Comparison of ENCODE assay signal across 19 cellular contexts in genomic region chr2:133497261-133497893, GRCh38.
DNase-seq lines count a peak whose midpoint lies in the region; ATAC-seq, FAIRE-seq and TF ChIP-seq lines count a peak whose summit lies in the region.
"Had no signal": no experiment of that assay in that cellular context is flagged by ENCODE, and none has a peak within 500 bp of the region (broad histone marks: within the 10 kb centered on the region; RNA-seq: fewer than 3 reads in every experiment).

No MANE protein-coding gene starts in this region.

- H3K9me3 ChIP-seq in GM12878 (replicated peaks; ENCODE audit: control insufficient read depth, insufficient read depth, low read length) = no peaks in the 10 kb centered on the region
- no peaks in the 10 kb centered on the region for H3K9me3 ChIP-seq in spleen
- H3K9me3 ChIP-seq: left lung, right atrium auricular region had no signal

- DNase-seq in NCI-H1092 treated with DMSO at 0.1 percent for 48 hours (lab: John Stamatoyannopoulos, UW) (peak; percentile 32), NCI-H1092 (lab: John Stamatoyannopoulos, UW) (no peak), GM12878 (ENCODE audit: low read depth, low spot score) (no peak), iPS DF 4.7 (ENCODE audit: extremely low read depth, low spot score) (peak; percentile 16), retinal pigment epithelial cell (ENCODE audit: low read depth) (peak; percentile 51), G401 (ENCODE audit: low spot score) (no peak), erythroblast (lab: John Stamatoyannopoulos, UW) (no peak), spleen (no peak)
- DNase-seq: glutamatergic neuron; left lung; NCI-H1048; NCI-H345; stimulated activated CD4-positive, alpha-beta T cell treated with anti-CD3 and anti-CD28 coated beads, Interleukin-4, amount 100 ng/mL, for 1 hour had no signal

- TF ChIP-seq POLR2A in GM12878 (IDR thresholded peaks at IDR 0.05; ENCODE audit: low read depth, low read length) = no peak
- TF ChIP-seq POLR2A in erythroblast (IDR thresholded peaks at IDR 0.05; ENCODE audit: low read length) = no peak
- no peak for TF ChIP-seq POLR2A in spleen (IDR thresholded peaks at IDR 0.05)

- H3K27ac ChIP-seq in GM12878 (ENCODE audit: control insufficient read depth, insufficient read depth) (no peak overlapping the region), spleen (peak overlapping the region in 1 of 8 donors; percentile 7)
- H3K27ac ChIP-seq: 22Rv1, left lung, right atrium auricular region had no signal

- H3K4me1 ChIP-seq in GM12878 (ENCODE audit: control insufficient read depth, insufficient read depth, low read length) (no peaks in the 10 kb centered on the region), spleen (no peaks in the 10 kb centered on the region)
- H3K4me1 ChIP-seq: left lung, right atrium auricular region had no signal

- no peak for TF ChIP-seq RAD21 in GM12878 (IDR thresholded peaks at IDR 0.05; ENCODE audit: insufficient read depth, low read depth, low read length)

- H4K20me1 ChIP-seq in GM12878 (ENCODE audit: control insufficient read depth, insufficient read depth) = no peaks in the 10 kb centered on the region

- H3K79me2 ChIP-seq in GM12878 (ENCODE audit: control insufficient read depth, insufficient read depth, low read length) = no peaks in the 10 kb centered on the region

- H2AFZ ChIP-seq in GM12878 (ENCODE audit: control insufficient read depth, low read depth, low read length) = no peak overlapping the region

- H3K36me3 ChIP-seq in GM12878 (ENCODE audit: control insufficient read depth in 2 of 2, insufficient read depth in 2 of 2, low read length in 1 of 2) (no peaks in the 10 kb centered on the region), spleen (no peaks in the 10 kb centered on the region)
- H3K36me3 ChIP-seq: left lung, right atrium auricular region had no signal

- SMC1A ChIA-PET in GM12878 (lab: Charles Lee; ENCODE audit: uncharacterized antibody, unreplicated experiment) = interaction anchor here (1.3 to 5.7 kb wide), 10 partner anchors 10 to 137 kb away, joined by 3 to 45 read pairs (median 8); no protein-coding TSS in a partner anchor

- TF ChIP-seq CTCF in GM12878 (IDR thresholded peaks at IDR 0.05 in 2 of 3, conservative IDR thresholded peaks at IDR 0.05 in 1 of 3; ENCODE audit: control insufficient read depth in 2 of 3, extremely low read depth in 1 of 3, insufficient read depth in 1 of 3, low read depth in 3 of 3, low read length in 3 of 3) = no peak
- no peak for TF ChIP-seq CTCF in retinal pigment epithelial cell (conservative IDR thresholded peaks at IDR 0.05; ENCODE audit: low read depth, low read length)
- no peak for TF ChIP-seq CTCF in spleen (IDR thresholded peaks at IDR 0.05 in 8 of 11, conservative IDR thresholded peaks at IDR 0.05 in 3 of 11)

- intact Hi-C loops in GM12878 (cut with micrococcal nuclease; ENCODE audit: unreplicated experiment) = no loop called here
- intact Hi-C loops in spleen (cut with DNase I; ENCODE audit: low total_unique reads) = no loop called here

- RAD21 ChIA-PET in GM12878 (lab: Charles Lee; ENCODE audit: unreplicated experiment) = interaction anchor here (0.8 to 2.8 kb wide), 7 partner anchors 8 to 303 kb away, joined by 3 to 24 read pairs (median 7); no protein-coding TSS in a partner anchor

- H3K9ac ChIP-seq in GM12878 (ENCODE audit: control insufficient read depth, insufficient read depth, low read length) = no peak overlapping the region

- ATAC-seq in GM12878 = no peak
- ATAC-seq: HepG2, left lung, Panc1 had no signal

- no peaks in the 10 kb centered on the region for H3K27me3 ChIP-seq in GM12878 (replicated peaks in 1 of 2; ENCODE audit: control insufficient read depth in 2 of 2, insufficient read depth in 2 of 2, low read length in 1 of 2)
- H3K27me3 ChIP-seq in spleen (replicated peaks in 1 of 7) = no peaks in the 10 kb centered on the region
- H3K27me3 ChIP-seq: left lung, right atrium auricular region had no signal

- no peak for TF ChIP-seq EP300 in GM12878 (IDR thresholded peaks at IDR 0.05; ENCODE audit: borderline replicate concordance in 1 of 2, control insufficient read depth in 1 of 2, low read depth in 2 of 2, low read length in 2 of 2)

- no peak overlapping the region for H3K4me2 ChIP-seq in GM12878 (ENCODE audit: control insufficient read depth, insufficient read depth)

- H3K4me3 ChIP-seq in GM12878 (no peak overlapping the region), retinal pigment epithelial cell (ENCODE audit: low read length) (no peak overlapping the region), spleen (no peak overlapping the region)
- H3K4me3 ChIP-seq: left lung, right atrium auricular region had no signal

- POLR2A ChIA-PET in GM12878 (lab: Charles Lee) = interaction anchor here (1.0 to 1.1 kb wide), 2 partner anchors 74 to 140 kb away, joined by 3 read pairs; no protein-coding TSS in a partner anchor

- CTCF ChIA-PET in GM12878 (lab: Yijun Ruan, JAX) = interaction anchor here (0.9 to 6.0 kb wide), 8 partner anchors 10 to 75 kb away, joined by 3 to 31 read pairs (median 13); no protein-coding TSS in a partner anchor

- 28% methylated on average over 3 of the region's 3 CpGs for WGBS in GM12878 (ENCODE audit: insufficient coverage, insufficient replicate concordance, low lambda C conversion rate, missing lambda C conversion rate)
- 47 to 73% (median 65%) methylated on average over 3 of the region's 3 CpGs for WGBS in spleen, 5 donors

- in situ Hi-C loops in GM12878 (cut with MboI) = no loop called here
- in situ Hi-C loops in G401 (cut with HindIII; ENCODE audit: low sequenced_read_pairs) = no loop called here

- peak; percentile 23 for FAIRE-seq in GM12878 (lab: Jason Lieb, UNC)
- FAIRE-seq: endometrium, G401.6, HepG2 had no signal

- BruUV-seq in GM12878 (replicated peaks; lab: Mats Ljungman, UMichigan) = no TSS peak

TF ChIP-seq in GM12878, 131 proteins besides CTCF, POLR2A, EP300 and RAD21:
- no peak for TF ChIP-seq ZBTB11 (CRISPR knock-in tag; IDR thresholded peaks at IDR 0.05)
- no peak for TF ChIP-seq EZH2 (IDR thresholded peaks at IDR 0.05; ENCODE audit: borderline replicate concordance, control insufficient read depth, low read depth, low read length)
- TF ChIP-seq HDAC6 (IDR thresholded peaks at IDR 0.05; ENCODE audit: unreplicated experiment) = no peak
- TF ChIP-seq, protein P1, sequence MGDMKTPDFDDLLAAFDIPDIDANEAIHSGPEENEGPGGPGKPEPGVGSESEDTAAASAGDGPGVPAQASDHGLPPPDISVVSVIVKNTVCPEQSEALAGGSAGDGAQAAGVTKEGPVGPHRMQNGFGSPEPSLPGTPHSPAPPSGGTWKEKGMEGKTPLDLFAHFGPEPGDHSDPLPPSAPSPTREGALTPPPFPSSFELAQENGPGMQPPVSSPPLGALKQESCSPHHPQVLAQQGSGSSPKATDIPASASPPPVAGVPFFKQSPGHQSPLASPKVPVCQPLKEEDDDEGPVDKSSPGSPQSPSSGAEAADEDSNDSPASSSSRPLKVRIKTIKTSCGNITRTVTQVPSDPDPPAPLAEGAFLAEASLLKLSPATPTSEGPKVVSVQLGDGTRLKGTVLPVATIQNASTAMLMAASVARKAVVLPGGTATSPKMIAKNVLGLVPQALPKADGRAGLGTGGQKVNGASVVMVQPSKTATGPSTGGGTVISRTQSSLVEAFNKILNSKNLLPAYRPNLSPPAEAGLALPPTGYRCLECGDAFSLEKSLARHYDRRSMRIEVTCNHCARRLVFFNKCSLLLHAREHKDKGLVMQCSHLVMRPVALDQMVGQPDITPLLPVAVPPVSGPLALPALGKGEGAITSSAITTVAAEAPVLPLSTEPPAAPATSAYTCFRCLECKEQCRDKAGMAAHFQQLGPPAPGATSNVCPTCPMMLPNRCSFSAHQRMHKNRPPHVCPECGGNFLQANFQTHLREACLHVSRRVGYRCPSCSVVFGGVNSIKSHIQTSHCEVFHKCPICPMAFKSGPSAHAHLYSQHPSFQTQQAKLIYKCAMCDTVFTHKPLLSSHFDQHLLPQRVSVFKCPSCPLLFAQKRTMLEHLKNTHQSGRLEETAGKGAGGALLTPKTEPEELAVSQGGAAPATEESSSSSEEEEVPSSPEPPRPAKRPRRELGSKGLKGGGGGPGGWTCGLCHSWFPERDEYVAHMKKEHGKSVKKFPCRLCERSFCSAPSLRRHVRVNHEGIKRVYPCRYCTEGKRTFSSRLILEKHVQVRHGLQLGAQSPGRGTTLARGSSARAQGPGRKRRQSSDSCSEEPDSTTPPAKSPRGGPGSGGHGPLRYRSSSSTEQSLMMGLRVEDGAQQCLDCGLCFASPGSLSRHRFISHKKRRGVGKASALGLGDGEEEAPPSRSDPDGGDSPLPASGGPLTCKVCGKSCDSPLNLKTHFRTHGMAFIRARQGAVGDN (IDR thresholded peaks at IDR 0.05) = peak; percentile 49; the same call in 1 of the 2 replicates

Comparison
In these comparisons a context has a peak if more than half of its experiments do, and no peak if none do; other contexts are left out.
1. DNase-seq: peak in NCI-H1092 treated with DMSO at 0.1 percent for 48 hours (single experiment), iPS DF 4.7 (single experiment) and retinal pigment epithelial cell (single experiment); none in NCI-H1092 (single experiment), GM12878 (single experiment), G401 (single experiment), erythroblast (0 of 2) and spleen (single experiment).